In genomic region chr3:127546970-127547733, GRCh38 we compare ENCODE assay signal across 8 cellular contexts. TPM values are rescaled to one million over a fixed set of nuclear protein-coding genes. Genes with fewer than 3 reads are reported as not detected.
DNase-seq lines count a peak whose midpoint lies in the region; ATAC-seq and TF ChIP-seq lines count a peak whose summit lies in the region.

No MANE protein-coding gene starts in this region.

- no peak for TF ChIP-seq POLR2A in gastroesophageal sphincter (IDR thresholded peaks at IDR 0.05)

- no peaks in the 10 kb centered on the region for H4K20me1 ChIP-seq in osteoblast (ENCODE audit: insufficient read depth, low read length)

- DNase-seq in CD4-positive, alpha-beta memory T cell, result no peak
- DNase-seq in osteoblast (ENCODE audit: insufficient read length, low spot score, missing footprints), result peak; percentile 83
- DNase-seq in NCI-H345 (lab: John Stamatoyannopoulos, UW), result no peak
- DNase-seq in pons (ENCODE audit: low spot score), result no peak

- no peak overlapping the region for H3K27ac ChIP-seq in CD4-positive, alpha-beta memory T cell (ENCODE audit: low read depth, low read length)
- H3K27ac ChIP-seq in gastroesophageal sphincter (peak overlapping the region in 3 of 4 donors; percentile 69 to 82 (median 71)), osteoblast (ENCODE audit: low read depth, low read length) (no peak overlapping the region)

- TF ChIP-seq CTCF in gastroesophageal sphincter (IDR thresholded peaks at IDR 0.05) (no peak), osteoblast (IDR thresholded peaks at IDR 0.05; ENCODE audit: extremely low read depth, low read depth, low read length) (no peak)

- peaks cover 0 to 6% of the 10 kb centered on the region in 2 donors for H3K27me3 Mint-ChIP-seq in CD4-positive, alpha-beta memory T cell

- H3K9me3 ChIP-seq in CD4-positive, alpha-beta memory T cell (ENCODE audit: control insufficient read depth in 1 of 2, low read length in 2 of 2), result no peaks in the 10 kb centered on the region
- H3K9me3 ChIP-seq in gastroesophageal sphincter (no peaks in the 10 kb centered on the region), osteoblast (ENCODE audit: low read depth, low read length) (no peaks in the 10 kb centered on the region)

- no peaks in the 10 kb centered on the region for H3K27me3 ChIP-seq in CD4-positive, alpha-beta memory T cell (ENCODE audit: insufficient read depth, low read length)
- H3K27me3 ChIP-seq in gastroesophageal sphincter (no peaks in the 10 kb centered on the region), osteoblast (ENCODE audit: insufficient read depth, low read length) (peaks cover 31% of the 10 kb centered on the region)

- 26 to 37% methylated on average over 9 to 19 of the region's 24 CpGs for WGBS in gastroesophageal sphincter (ENCODE audit: low coverage in 1 of 2), 2 donors

- no peaks in the 10 kb centered on the region for H3K9me3 Mint-ChIP-seq in CD4-positive, alpha-beta memory T cell

- H2AFZ ChIP-seq in osteoblast (ENCODE audit: low read length), result no peak overlapping the region

- H3K4me1 Mint-ChIP-seq in CD4-positive, alpha-beta memory T cell, result peaks cover 3 to 25% (median 11%) of the 10 kb centered on the region in 4 donors

- CTCF ChIA-PET in CD4-positive, alpha-beta memory T cell (lab: Charles Lee; ENCODE audit: partially characterized antibody), result interaction anchor here (0.9 to 5.2 kb wide), 19 partner anchors 8 to 1413 kb away, joined by 3 to 90 read pairs (median 5); partner anchors contain the start of gene CHST13

- TF ChIP-seq EP300 in gastroesophageal sphincter (IDR thresholded peaks at IDR 0.05), result no peak

- ATAC-seq in SK-N-SH treated with all-trans-retinoic acid at 6 μM for 48 hours, result peak; percentile 7; the same call in 2 of the 3 replicates
- peak; percentile 25 for ATAC-seq in gastroesophageal sphincter
- ATAC-seq in GM21423 (IDR thresholded peaks at IDR 0.05; ENCODE audit: unreplicated experiment), result no peak
- ATAC-seq in GM21528 (IDR thresholded peaks at IDR 0.05; ENCODE audit: low FRiP score, unreplicated experiment), result no peak

- H3K4me2 ChIP-seq in osteoblast (ENCODE audit: insufficient read depth, low read length), result peak overlapping the region; percentile 88

- H3K4me3 ChIP-seq in CD4-positive, alpha-beta memory T cell (ENCODE audit: low read length in 2 of 2), result peak overlapping the region in 1 of 2 donors; percentile 59
- H3K4me3 ChIP-seq in gastroesophageal sphincter (peak overlapping the region; percentile 63 to 70), osteoblast (ENCODE audit: insufficient read depth, low read length) (peak overlapping the region; percentile 35)

- peaks cover 14% of the 10 kb centered on the region for H3K4me1 ChIP-seq in CD4-positive, alpha-beta memory T cell (ENCODE audit: insufficient read depth, low read length)
- peaks cover 0 to 26% (median 17%) of the 10 kb centered on the region in 3 donors for H3K4me1 ChIP-seq in gastroesophageal sphincter
- peaks cover 5% of the 10 kb centered on the region for H3K4me1 ChIP-seq in osteoblast (ENCODE audit: insufficient read depth, low read length)

- no peaks in the 10 kb centered on the region for H3K36me3 Mint-ChIP-seq in CD4-positive, alpha-beta memory T cell

- peak overlapping the region in 4 of 7 donors; percentile 61 to 83 (median 74) for H3K27ac Mint-ChIP-seq in CD4-positive, alpha-beta memory T cell

- no peaks in the 10 kb centered on the region for H3K36me3 ChIP-seq in CD4-positive, alpha-beta memory T cell (ENCODE audit: insufficient read depth, low read length)
- no peaks in the 10 kb centered on the region for H3K36me3 ChIP-seq in gastroesophageal sphincter
- H3K36me3 ChIP-seq in osteoblast (ENCODE audit: insufficient read depth, low read length), result no peaks in the 10 kb centered on the region

- peak overlapping the region; percentile 53 to 85 (median 75) for H3K4me3 Mint-ChIP-seq in CD4-positive, alpha-beta memory T cell

- H3K79me2 ChIP-seq in osteoblast (ENCODE audit: insufficient read depth, low read length), result no peaks in the 10 kb centered on the region

- intact Hi-C loops in CD4-positive, alpha-beta memory T cell (cut with micrococcal nuclease), result loop anchor here (1.0 to 5.0 kb wide), 3 partner anchors 565 to 1465 kb away; partner anchors contain the start of genes PLXNA1 and SLC41A3

- POLR2A ChIA-PET in CD4-positive, alpha-beta memory T cell (lab: Charles Lee; ENCODE audit: partially characterized antibody), result interaction anchor here (0.8 to 1.0 kb wide), 2 partner anchors 867 to 1071 kb away, joined by 3 to 4 read pairs; partner anchors contain the start of gene ZXDC

TF ChIP-seq in SK-N-SH treated with all-trans-retinoic acid at 6 μM for 48 hours, 23 proteins besides CTCF, POLR2A, EP300 and RAD21:
- TF ChIP-seq TOX (CRISPR knock-in tag; IDR thresholded peaks at IDR 0.05; ENCODE audit: borderline replicate concordance) (no peak), RARB (CRISPR knock-in tag; IDR thresholded peaks at IDR 0.05) (no peak), PATZ1 (CRISPR knock-in tag; IDR thresholded peaks at IDR 0.05; ENCODE audit: borderline replicate concordance) (no peak), ISL1 (CRISPR knock-in tag; IDR thresholded peaks at IDR 0.05) (no peak), ZFP3 (CRISPR knock-in tag; IDR thresholded peaks at IDR 0.05) (no peak), ZNF8 (CRISPR knock-in tag; IDR thresholded peaks at IDR 0.05) (no peak), ARNTL (CRISPR knock-in tag; IDR thresholded peaks at IDR 0.05; ENCODE audit: borderline replicate concordance, low read depth) (no peak)

RNA-seq across cellular contexts. Expression of gene TPRA1, which starts 43.4 kb away (rescaled TPM):
- total RNA-seq in CD4-positive, alpha-beta memory T cell, result 10 to 100 TPM; 28.3 to 29.7 TPM
- 10 to 100 TPM; 33.1 to 40.1 TPM for polyA plus RNA-seq in CD4-positive, alpha-beta memory T cell
- total RNA-seq in gastroesophageal sphincter, result 10 to 100 TPM; 25.6 to 36.3 (median 33.2) TPM
- total RNA-seq in osteoblast, result 29.5 and 30.4 TPM in 2 replicates

RNA-seq across cellular contexts. Expression of gene MCM2, which starts 51.1 kb away (rescaled TPM):
- 10 to 100 TPM in 1 of 2 experiments, 1 to 10 TPM in 1; 7.7 to 12.8 TPM for total RNA-seq in CD4-positive, alpha-beta memory T cell
- 1 to 10 TPM; 6.9 to 7.7 TPM for polyA plus RNA-seq in CD4-positive, alpha-beta memory T cell
- total RNA-seq in gastroesophageal sphincter (1 to 10 TPM; 2.3 to 6.5 (median 4.5) TPM), osteoblast (14.5 and 15.3 TPM in 2 replicates)

Comparison
In these comparisons a context has a peak if more than half of its experiments do, and no peak if none do; other contexts are left out.
1. H3K27ac ChIP-seq: peak in gastroesophageal sphincter (3 of 4); none in CD4-positive, alpha-beta memory T cell (single experiment) and osteoblast (single experiment).
2. ATAC-seq: peak in SK-N-SH treated with all-trans-retinoic acid at 6 μM for 48 hours (single experiment) and gastroesophageal sphincter (single experiment); none in GM21423 (single experiment) and GM21528 (single experiment).